Comparison of ENCODE assay signal across 8 cellular contexts in the genomic region with DNA sequence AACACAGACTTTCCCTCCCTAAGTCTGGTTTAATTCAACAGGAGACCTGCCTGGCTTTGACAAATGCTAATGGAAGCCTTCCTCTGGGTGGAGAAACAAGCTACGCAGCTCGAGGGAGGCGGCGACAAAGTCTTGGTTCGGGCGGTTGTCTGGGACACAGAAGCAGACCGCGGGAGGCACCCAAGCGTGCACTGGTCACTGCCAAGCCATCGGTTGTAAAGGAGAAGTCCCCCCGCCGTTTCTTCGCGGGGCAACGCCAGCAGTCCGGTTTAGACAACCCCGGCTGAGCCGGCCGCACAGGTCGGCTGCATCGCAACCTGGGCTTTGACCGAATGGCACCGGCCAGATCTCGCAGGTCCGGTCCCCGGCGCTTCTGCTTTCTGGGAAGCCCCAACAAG. TPM values are rescaled to one million over a fixed set of nuclear protein-coding genes. Genes with fewer than 3 reads are reported as not detected.
A peak's percentile ranks its signal among the peaks of the same experiment; 100 is the strongest.
DNase-seq lines count a peak whose midpoint lies in the region; ATAC-seq, FAIRE-seq and TF ChIP-seq lines count a peak whose summit lies in the region.

No MANE protein-coding gene starts in this region.

- no peak for TF ChIP-seq CTCF in K562 (IDR thresholded peaks at IDR 0.05 in 2 of 3, conservative IDR thresholded peaks at IDR 0.05 in 1 of 3; ENCODE audit: insufficient read depth in 2 of 3, low read depth in 1 of 3, low read length in 3 of 3)

- H3K4me3 ChIP-seq in K562 (peak overlapping the region; percentile 98), iPS-20b (ENCODE audit: low read length) (peak overlapping the region; percentile 84), skeletal muscle cell (ENCODE audit: low read depth, low read length) (peak overlapping the region; percentile 87)

- CTCF ChIA-PET in K562 (lab: Yijun Ruan, JAX; ENCODE audit: low intra/inter-chr PET ratio), result no interaction called here

- H3K9ac ChIP-seq in K562 (ENCODE audit: insufficient read depth in 1 of 2, low read depth in 2 of 2, low read length in 2 of 2), result peak overlapping the region; percentile 96 to 98
- H3K9ac ChIP-seq in iPS-20b (ENCODE audit: low read depth, low read length), result peak overlapping the region; percentile 84; the same call in 1 of the 2 replicates

- peak; percentile 14 for ATAC-seq in HG02884 (IDR thresholded peaks at IDR 0.05; ENCODE audit: unreplicated experiment)
- peak; percentile 52 for ATAC-seq in K562

- peaks cover 27% of the 10 kb centered on the region for H4K20me1 ChIP-seq in K562 (replicated peaks; ENCODE audit: control insufficient read depth, insufficient read depth, low read length)

- no TSS peak for BruUV-seq in K562 (replicated peaks; lab: Mats Ljungman, UMichigan)

- no peak overlapping the region; the same call in 1 of the 2 replicates for H2AFZ ChIP-seq in K562 (ENCODE audit: low read depth, low read length)

- TF ChIP-seq RAD21 in K562 (CRISPR knock-in tag; conservative IDR thresholded peaks at IDR 0.05 in 1 of 2, IDR thresholded peaks at IDR 0.05 in 1 of 2), result no peak

- intact Hi-C loops in K562 (cut with micrococcal nuclease), result loop anchor here (2.0 to 5.0 kb wide), 3 partner anchors 44 to 114 kb away; a partner anchor contains a TSS

- peaks cover 53% of the 10 kb centered on the region for H3K36me3 ChIP-seq in K562 (ENCODE audit: control insufficient read depth, insufficient read depth, low read length)
- peaks cover 41% of the 10 kb centered on the region for H3K36me3 ChIP-seq in iPS-20b (ENCODE audit: insufficient read depth, low read depth, low read length)

- no peak for TF ChIP-seq POLR2A in K562 (conservative IDR thresholded peaks at IDR 0.05)

- H3K79me2 ChIP-seq in K562 (ENCODE audit: control insufficient read depth, insufficient read depth, low read length), result peaks cover 75% of the 10 kb centered on the region

- no peaks in the 10 kb centered on the region for H3K9me1 ChIP-seq in K562 (ENCODE audit: control insufficient read depth, insufficient read depth, low read length)

- H3K27me3 ChIP-seq in K562 (ENCODE audit: control insufficient read depth in 2 of 2, insufficient read depth in 2 of 2, low read length in 2 of 2) (no peaks in the 10 kb centered on the region), iPS-20b (ENCODE audit: insufficient read depth, low read length) (no peaks in the 10 kb centered on the region)

- no peak for TF ChIP-seq EP300 in K562 (IDR thresholded peaks at IDR 0.05; ENCODE audit: low read length)

- H3K27ac ChIP-seq in K562 (ENCODE audit: extremely low read depth, low read depth, low read length) (peak overlapping the region; percentile 95), iPS-20b (ENCODE audit: low read length) (no peak overlapping the region)

- in situ Hi-C loops in K562 (cut with MboI), result no loop called here

- DNase-seq in activated CD8-positive, alpha-beta memory T cell treated with anti-CD3 and anti-CD28 coated beads for 48 hours (ENCODE audit: low read depth in 2 of 3, low spot score in 2 of 3), result peak; percentile 9 to 18 (median 11)
- DNase-seq in activated CD8-positive, alpha-beta memory T cell treated with anti-CD3 and anti-CD28 coated beads for 24 hours, result no peak
- DNase-seq in K562 (ENCODE audit: extremely low read depth in 1 of 4, low spot score in 3 of 4) (peak in 2 of 4 experiments; percentile 22 to 65), skeletal muscle cell (ENCODE audit: low read depth) (no peak), DMS114 treated with DMSO at 0.1 percent for 48 hours (lab: John Stamatoyannopoulos, UW; ENCODE audit: unreplicated experiment) (no peak)

- POLR2A ChIA-PET in K562 (lab: Yijun Ruan, JAX), result interaction anchor here (0.6 to 1.7 kb wide), 8 partner anchors 10 to 974 kb away, joined by 3 to 11 read pairs (median 3); no protein-coding TSS in a partner anchor

- no peak for FAIRE-seq in K562 (lab: Jason Lieb, UNC)

- peak overlapping the region; percentile 99 for H3K4me2 ChIP-seq in K562 (ENCODE audit: insufficient read depth, low read length)

- no peaks in the 10 kb centered on the region for H3K9me3 ChIP-seq in K562 (replicated peaks; ENCODE audit: control insufficient read depth, insufficient read depth, low read depth, low read length)
- H3K9me3 ChIP-seq in iPS-20b (ENCODE audit: insufficient read depth, low read depth, low read length), result no peaks in the 10 kb centered on the region

- under 1% methylated on average over 23 of the region's 27 CpGs for WGBS in K562 (ENCODE audit: insufficient coverage, low coverage, missing lambda C conversion rate)

- H3K4me1 ChIP-seq in K562 (replicated peaks in 1 of 2; ENCODE audit: control insufficient read depth in 2 of 2, insufficient read depth in 2 of 2, low read length in 2 of 2) (peaks cover 23 to 28% of the 10 kb centered on the region in 2 experiments; a peak in 4 of 5 replicates), iPS-20b (ENCODE audit: insufficient read depth, low read length) (peaks cover 19% of the 10 kb centered on the region; the same call in 1 of the 2 replicates)

RNA-seq across cellular contexts. Expression of a gene that starts 0.6 kb away (rescaled TPM):
- polyA plus RNA-seq in PFSK-1 (2012; ENCODE audit: insufficient read length, low read depth), result 36.6 TPM
- total RNA-seq in K562 (2011; cell fraction: chromatin; rRNA removed; ENCODE audit: low replicate concordance), result 172 and 226 TPM in 2 replicates
- 74.0 and 74.7 TPM in 2 replicates for total RNA-seq in K562 (2011; cell fraction: nucleolus; rRNA removed)
- total RNA-seq in K562 (2011; cell fraction: nucleoplasm; rRNA removed), result 112 and 153 TPM in 2 replicates
- total RNA-seq in K562 (2014; rRNA removed) (36.5 and 41.6 TPM in 2 replicates), K562 (2014; rRNA removed; fragmentation: Illumina TruSeq; extraction: Trizol) (59.6 and 76.9 TPM in 2 replicates), K562 (2015; rRNA removed; fragmentation: Illumina TruSeq; extraction: Trizol) (70.9 and 72.4 TPM in 2 replicates), K562 (2021) (92.7 and 97.6 TPM in 2 replicates)
- polyA plus RNA-seq in K562 (2011; rRNA removed) (60.2 and 63.0 TPM in 2 replicates), K562 (2014; fragmentation: Illumina TruSeq; extraction: Trizol) (96.4 and 99.2 TPM in 2 replicates), K562 (2014; fragmentation: Nextera tagmentation; extraction: Ambion mirVana) (1 to 10 TPM; 6.7 to 8.3 TPM), K562 (2014; rRNA removed) (83.1 and 89.8 TPM in 2 replicates)
- polyA plus RNA-seq in K562 (2011; cell fraction: cytosol; rRNA removed), result 49.4 and 62.8 TPM in 2 replicates
- polyA plus RNA-seq in K562 (2011; cell fraction: nucleus; rRNA removed), result 66.8 and 89.3 TPM in 2 replicates
- 65.5 and 88.3 TPM in 2 replicates for polyA plus RNA-seq in K562 (2012)
- polyA minus RNA-seq in K562 (2011; rRNA and poly(A)+ RNA removed), result 78.7 and 80.6 TPM in 2 replicates
- 28.9 and 29.7 TPM in 2 replicates for polyA minus RNA-seq in K562 (2011; cell fraction: cytosol; rRNA and poly(A)+ RNA removed)
- 31.8 and 43.2 TPM in 2 replicates for polyA minus RNA-seq in K562 (2011; cell fraction: nucleus; rRNA and poly(A)+ RNA removed)

RNA-seq across cellular contexts. Expression of a gene that starts 0.8 kb away (rescaled TPM):
- polyA plus RNA-seq in PFSK-1 (2012; ENCODE audit: insufficient read length, low read depth), result 30.2 TPM
- 79.4 and 106 TPM in 2 replicates for total RNA-seq in K562 (2011; cell fraction: chromatin; rRNA removed; ENCODE audit: low replicate concordance)
- 59.1 and 60.7 TPM in 2 replicates for total RNA-seq in K562 (2011; cell fraction: nucleolus; rRNA removed)
- total RNA-seq in K562 (2011; cell fraction: nucleoplasm; rRNA removed), result 65.0 TPM in 2 replicates
- total RNA-seq in K562 (2014; rRNA removed) (20.6 and 20.8 TPM in 2 replicates), K562 (2014; rRNA removed; fragmentation: Illumina TruSeq; extraction: Trizol) (19.8 and 23.9 TPM in 2 replicates), K562 (2015; rRNA removed; fragmentation: Illumina TruSeq; extraction: Trizol) (24.4 and 25.0 TPM in 2 replicates), K562 (2021) (40.9 and 45.7 TPM in 2 replicates)
- polyA plus RNA-seq in K562 (2011; rRNA removed) (14.9 and 15.4 TPM in 2 replicates), K562 (2014; fragmentation: Illumina TruSeq; extraction: Trizol) (31.2 and 34.2 TPM in 2 replicates), K562 (2014; fragmentation: Nextera tagmentation; extraction: Ambion mirVana) (1 to 10 TPM; 1.5 to 2.4 TPM), K562 (2014; rRNA removed) (21.1 and 25.5 TPM in 2 replicates)
- 14.7 and 17.3 TPM in 2 replicates for polyA plus RNA-seq in K562 (2011; cell fraction: cytosol; rRNA removed)
- polyA plus RNA-seq in K562 (2011; cell fraction: nucleus; rRNA removed), result 42.6 and 53.3 TPM in 2 replicates
- polyA plus RNA-seq in K562 (2012), result 29.7 and 30.3 TPM in 2 replicates
- polyA minus RNA-seq in K562 (2011; rRNA and poly(A)+ RNA removed), result 17.7 and 25.8 TPM in 2 replicates
- polyA minus RNA-seq in K562 (2011; cell fraction: cytosol; rRNA and poly(A)+ RNA removed), result 16.8 and 27.0 TPM in 2 replicates
- polyA minus RNA-seq in K562 (2011; cell fraction: nucleus; rRNA and poly(A)+ RNA removed), result 21.5 and 21.8 TPM in 2 replicates

RNA-seq across cellular contexts. Expression of a gene that starts 44.1 kb away (rescaled TPM):
- 54.6 TPM for polyA plus RNA-seq in PFSK-1 (2012; ENCODE audit: insufficient read length, low read depth)
- total RNA-seq in K562 (2011; cell fraction: chromatin; rRNA removed; ENCODE audit: low replicate concordance), result 11.5 and 33.7 TPM in 2 replicates
- 25.3 and 25.8 TPM in 2 replicates for total RNA-seq in K562 (2011; cell fraction: nucleolus; rRNA removed)
- 16.5 and 22.7 TPM in 2 replicates for total RNA-seq in K562 (2011; cell fraction: nucleoplasm; rRNA removed)
- total RNA-seq in K562 (2014; rRNA removed), result 22.2 and 25.3 TPM in 2 replicates
- 4.9 and 8.2 TPM in 2 replicates for total RNA-seq in K562 (2014; rRNA removed; fragmentation: Illumina TruSeq; extraction: Trizol)
- 16.8 and 18.3 TPM in 2 replicates for total RNA-seq in K562 (2015; rRNA removed; fragmentation: Illumina TruSeq; extraction: Trizol)
- 24.4 and 28.4 TPM in 2 replicates for total RNA-seq in K562 (2021)
- 13.1 and 19.3 TPM in 2 replicates for polyA plus RNA-seq in K562 (2011; rRNA removed)
- 26.0 and 56.4 TPM in 2 replicates for polyA plus RNA-seq in K562 (2011; cell fraction: cytosol; rRNA removed)
- polyA plus RNA-seq in K562 (2011; cell fraction: nucleus; rRNA removed), result 80.7 and 101 TPM in 2 replicates
- polyA plus RNA-seq in K562 (2012), result 24.8 and 32.1 TPM in 2 replicates
- 16.5 and 24.8 TPM in 2 replicates for polyA plus RNA-seq in K562 (2014; fragmentation: Illumina TruSeq; extraction: Trizol)
- polyA plus RNA-seq in K562 (2014; fragmentation: Nextera tagmentation; extraction: Ambion mirVana), result 1 to 10 TPM in 1 of 2 experiments, under 1 TPM in 1; 0.97 to 1.1 TPM
- 36.1 and 37.3 TPM in 2 replicates for polyA plus RNA-seq in K562 (2014; rRNA removed)
- polyA minus RNA-seq in K562 (2011; rRNA and poly(A)+ RNA removed), result 2.8 and 5.1 TPM in 2 replicates
- 6.8 and 9.5 TPM in 2 replicates for polyA minus RNA-seq in K562 (2011; cell fraction: cytosol; rRNA and poly(A)+ RNA removed)
- polyA minus RNA-seq in K562 (2011; cell fraction: nucleus; rRNA and poly(A)+ RNA removed), result 8.1 and 10.2 TPM in 2 replicates

RNA-seq across cellular contexts. Expression of a gene that starts 51.3 kb away (rescaled TPM):
- 0.74 TPM for polyA plus RNA-seq in PFSK-1 (2012; ENCODE audit: insufficient read length, low read depth)
- total RNA-seq in K562 (2011; cell fraction: chromatin; rRNA removed; ENCODE audit: low replicate concordance), result not detected in 2 replicates
- not detected in 2 replicates for total RNA-seq in K562 (2011; cell fraction: nucleolus; rRNA removed)
- total RNA-seq in K562 (2011; cell fraction: nucleoplasm; rRNA removed), result not detected in 2 replicates
- total RNA-seq in K562 (2014; rRNA removed) (not detected in 2 replicates), K562 (2014; rRNA removed; fragmentation: Illumina TruSeq; extraction: Trizol) (not detected in 2 replicates), K562 (2015; rRNA removed; fragmentation: Illumina TruSeq; extraction: Trizol) (not detected in 2 replicates), K562 (2021) (not detected in 2 replicates)
- polyA plus RNA-seq in K562 (2011; rRNA removed) (not detected in 2 replicates), K562 (2014; fragmentation: Illumina TruSeq; extraction: Trizol) (not detected in 2 replicates), K562 (2014; fragmentation: Nextera tagmentation; extraction: Ambion mirVana) (not detected), K562 (2014; rRNA removed) (not detected in 2 replicates)
- 0.97 TPM in 1 of 2 replicates, not detected in the other for polyA plus RNA-seq in K562 (2011; cell fraction: cytosol; rRNA removed)
- not detected in 2 replicates for polyA plus RNA-seq in K562 (2011; cell fraction: nucleus; rRNA removed)
- 0.42 TPM in 1 of 2 replicates, not detected in the other for polyA plus RNA-seq in K562 (2012)
- polyA minus RNA-seq in K562 (2011; rRNA and poly(A)+ RNA removed), result not detected in 2 replicates
- not detected in 2 replicates for polyA minus RNA-seq in K562 (2011; cell fraction: cytosol; rRNA and poly(A)+ RNA removed)
- polyA minus RNA-seq in K562 (2011; cell fraction: nucleus; rRNA and poly(A)+ RNA removed), result not detected in 2 replicates

RNA-seq across cellular contexts. Expression of a gene that starts 58.4 kb away (rescaled TPM):
- polyA plus RNA-seq in PFSK-1 (2012; ENCODE audit: insufficient read length, low read depth), result 0.56 TPM
- total RNA-seq in K562 (2011; cell fraction: chromatin; rRNA removed; ENCODE audit: low replicate concordance), result not detected in 2 replicates
- not detected in 2 replicates for total RNA-seq in K562 (2011; cell fraction: nucleolus; rRNA removed)
- not detected in 2 replicates for total RNA-seq in K562 (2011; cell fraction: nucleoplasm; rRNA removed)
- total RNA-seq in K562 (2014; rRNA removed), result not detected in 2 replicates
- total RNA-seq in K562 (2014; rRNA removed; fragmentation: Illumina TruSeq; extraction: Trizol), result not detected in 2 replicates
- not detected in 2 replicates for total RNA-seq in K562 (2015; rRNA removed; fragmentation: Illumina TruSeq; extraction: Trizol)
- not detected in 2 replicates for total RNA-seq in K562 (2021)
- not detected in 2 replicates for polyA plus RNA-seq in K562 (2011; rRNA removed)
- not detected in 2 replicates for polyA plus RNA-seq in K562 (2011; cell fraction: cytosol; rRNA removed)
- polyA plus RNA-seq in K562 (2011; cell fraction: nucleus; rRNA removed), result 0.21 TPM in 1 of 2 replicates, not detected in the other
- polyA plus RNA-seq in K562 (2012), result not detected in 2 replicates
- polyA plus RNA-seq in K562 (2014; fragmentation: Illumina TruSeq; extraction: Trizol), result not detected in 2 replicates
- not detected for polyA plus RNA-seq in K562 (2014; fragmentation: Nextera tagmentation; extraction: Ambion mirVana)
- not detected in 2 replicates for polyA plus RNA-seq in K562 (2014; rRNA removed)
- not detected in 2 replicates for polyA minus RNA-seq in K562 (2011; rRNA and poly(A)+ RNA removed)
- not detected in 2 replicates for polyA minus RNA-seq in K562 (2011; cell fraction: cytosol; rRNA and poly(A)+ RNA removed)
- not detected in 2 replicates for polyA minus RNA-seq in K562 (2011; cell fraction: nucleus; rRNA and poly(A)+ RNA removed)

Comparison
In these comparisons a context has a peak if more than half of its experiments do, and no peak if none do; other contexts are left out.
1. DNase-seq: peak in activated CD8-positive, alpha-beta memory T cell treated with anti-CD3 and anti-CD28 coated beads for 48 hours (3 of 3); none in activated CD8-positive, alpha-beta memory T cell treated with anti-CD3 and anti-CD28 coated beads for 24 hours (single experiment), skeletal muscle cell (single experiment) and DMS114 treated with DMSO at 0.1 percent for 48 hours (single experiment).
2. Peak in every context shown above with its lines, with median percentiles within 50 percentile points of each other: H3K4me3 ChIP-seq.